Comparison of ENCODE assay signal across 8 cellular contexts in the genomic region with DNA sequence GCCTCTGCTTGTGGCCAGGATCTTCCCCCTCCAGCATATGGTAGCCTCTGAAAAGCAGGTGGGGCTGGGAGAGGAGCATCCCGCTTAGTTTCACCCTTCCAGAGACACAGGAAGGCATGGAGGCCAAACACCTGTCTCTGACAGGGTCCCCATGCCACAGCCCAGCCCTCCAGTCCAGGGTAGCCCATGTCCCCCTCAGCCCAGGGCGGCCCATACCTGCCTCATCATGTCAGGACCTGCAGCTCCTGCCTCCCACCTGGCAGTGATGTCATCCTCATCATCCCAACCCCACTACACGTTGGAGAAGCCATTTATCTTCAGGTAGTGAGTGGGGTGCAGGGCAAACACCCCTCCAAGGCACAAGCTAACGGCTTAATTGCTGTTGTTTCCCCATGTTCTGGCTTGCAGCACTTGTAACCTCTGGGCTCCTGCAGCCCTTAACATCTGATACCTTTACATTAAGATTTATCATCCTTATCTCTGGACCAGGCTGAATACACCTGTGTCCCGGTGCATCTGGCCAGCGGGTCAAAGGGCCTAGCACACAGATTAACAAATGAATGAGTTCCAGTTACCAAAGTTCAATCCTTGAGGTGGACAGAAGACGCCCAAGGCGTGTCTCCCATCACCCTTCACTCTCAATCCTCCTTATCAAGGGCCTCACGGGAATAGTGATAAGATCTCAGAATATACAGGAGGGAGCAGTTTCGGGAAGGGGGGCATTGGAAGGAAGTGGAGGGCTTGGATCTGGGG. TPM values are rescaled to one million over a fixed set of nuclear protein-coding genes. Genes with fewer than 3 reads are reported as not detected.
DNase-seq lines count a peak whose midpoint lies in the region; ATAC-seq and TF ChIP-seq lines count a peak whose summit lies in the region.

No MANE protein-coding gene starts in this region.

- no TSS peak for BruUV-seq in A673 (replicated peaks; lab: Mats Ljungman, UMichigan)

- peaks cover 22% of the 10 kb centered on the region for H3K36me3 Mint-ChIP-seq in HFFc6 (ENCODE audit: low read depth)

- POLR2A ChIA-PET in A673 (lab: Charles Lee; ENCODE audit: low non-redundant PET): no interaction called here

- no peaks in the 10 kb centered on the region; the same call in 1 of the 2 replicates for H3K27me3 Mint-ChIP-seq in HFFc6 (ENCODE audit: insufficient read depth)

- peak overlapping the region; percentile 90 for H3K4me3 Mint-ChIP-seq in HFFc6

- H3K4me3 ChIP-seq in A673 (ENCODE audit: low read depth, low read length, poor library complexity, severe bottlenecking) (peak overlapping the region; percentile 59), brain microvascular endothelial cell (ENCODE audit: low read depth, low read length) (peak overlapping the region; percentile 77), mononuclear cell (ENCODE audit: low read length) (peak overlapping the region; percentile 65)

- no peaks in the 10 kb centered on the region for H3K4me1 ChIP-seq in A673 (ENCODE audit: insufficient read depth, low read length, poor library complexity, severe bottlenecking)
- peaks cover 17% of the 10 kb centered on the region for H3K4me1 ChIP-seq in mononuclear cell (ENCODE audit: insufficient read depth, low read length)

- peak; percentile 11 for DNase-seq in A673 (ENCODE audit: low spot score)
- DNase-seq in HFFc6: no peak
- DNase-seq in brain microvascular endothelial cell: no peak
- no peak for DNase-seq in NCI-H128 (lab: John Stamatoyannopoulos, UW; ENCODE audit: unreplicated experiment)

- H3K27ac Mint-ChIP-seq in HFFc6: peak overlapping the region; percentile 4; the same call in 1 of the 2 replicates

- H3K36me3 ChIP-seq in A673 (ENCODE audit: insufficient read depth, low read length, poor library complexity, severe bottlenecking) (no peaks in the 10 kb centered on the region), brain microvascular endothelial cell (replicated peaks) (peaks cover 4% of the 10 kb centered on the region)

- peaks cover 4% of the 10 kb centered on the region for H3K9me3 ChIP-seq in A673 (ENCODE audit: low read depth, low read length, poor library complexity, severe bottlenecking)
- peaks cover 4% of the 10 kb centered on the region for H3K9me3 ChIP-seq in mononuclear cell (ENCODE audit: low read depth, low read length)

- H3K27me3 ChIP-seq in A673 (replicated peaks; ENCODE audit: insufficient read depth, low read depth, low read length, poor library complexity): no peaks in the 10 kb centered on the region
- no peaks in the 10 kb centered on the region for H3K27me3 ChIP-seq in brain microvascular endothelial cell (replicated peaks)
- no peaks in the 10 kb centered on the region for H3K27me3 ChIP-seq in mononuclear cell (ENCODE audit: insufficient read depth, low read length)

- ATAC-seq in GM21447 (IDR thresholded peaks at IDR 0.05; ENCODE audit: unreplicated experiment) (no peak), GM18498 (IDR thresholded peaks at IDR 0.05; ENCODE audit: unreplicated experiment) (no peak), GM18867 (IDR thresholded peaks at IDR 0.05; ENCODE audit: unreplicated experiment) (no peak)

- peaks cover 21% of the 10 kb centered on the region for H3K4me1 Mint-ChIP-seq in HFFc6 (ENCODE audit: low read depth)

- H3K9me3 Mint-ChIP-seq in HFFc6: peaks cover 3% of the 10 kb centered on the region

- CTCF ChIA-PET in A673 (lab: Charles Lee): no interaction called here

- TF ChIP-seq CTCF in A673 (conservative IDR thresholded peaks at IDR 0.05; ENCODE audit: low read depth, low read length) (no peak), HFFc6 (IDR thresholded peaks at IDR 0.05) (no peak), brain microvascular endothelial cell (IDR thresholded peaks at IDR 0.05; ENCODE audit: low read depth, low read length, missing control alignments) (no peak)

- intact Hi-C loops in A673 (cut with micrococcal nuclease; ENCODE audit: unreplicated experiment): no loop called here

- in situ Hi-C loops in brain microvascular endothelial cell (cut with HindIII; ENCODE audit: low pct_ligation_motif_present, low sequenced_read_pairs): no loop called here

- H3K27ac ChIP-seq in A673 (ENCODE audit: low read depth, low read length, poor library complexity, severe bottlenecking) (no peak overlapping the region), brain microvascular endothelial cell (no peak overlapping the region)

RNA-seq across cellular contexts. Expression of a gene that starts 22.2 kb away (rescaled TPM):
- total RNA-seq in A673 (2021): 10.4 and 15.1 TPM in 2 replicates
- total RNA-seq in HFFc6 (2021; fragmentation: NEBNext Ultra II Directional; extraction: Animal tissue kit (Norgen Biotek cat#: 25700)): 10 to 100 TPM; 19.6 to 29.5 (median 21.6) TPM
- 0.73 TPM for total RNA-seq in mononuclear cell

RNA-seq across cellular contexts. Expression of a gene that starts 36.9 kb away (rescaled TPM):
- total RNA-seq in A673 (2021) (not detected in 2 replicates), mononuclear cell (not detected)
- total RNA-seq in HFFc6 (2021; fragmentation: NEBNext Ultra II Directional; extraction: Animal tissue kit (Norgen Biotek cat#: 25700)): not detected

RNA-seq across cellular contexts. Expression of a gene that starts 53.3 kb away (rescaled TPM):
- not detected in 2 replicates for total RNA-seq in A673 (2021)
- total RNA-seq in HFFc6 (2021; fragmentation: NEBNext Ultra II Directional; extraction: Animal tissue kit (Norgen Biotek cat#: 25700)): not detected
- total RNA-seq in mononuclear cell: 28.4 TPM

Comparison
In these comparisons a context has a peak if more than half of its experiments do, and no peak if none do; other contexts are left out.
1. RNA of a gene that starts 53.3 kb away (total RNA-seq): 28.4 TPM in mononuclear cell (single experiment); not detected in A673 and not detected in HFFc6; every median in the first group is over 10 times any median in the second.
2. Peak in every context shown above with its lines, with median percentiles within 50 percentile points of each other: H3K4me3 ChIP-seq.